In the genomic region with DNA sequence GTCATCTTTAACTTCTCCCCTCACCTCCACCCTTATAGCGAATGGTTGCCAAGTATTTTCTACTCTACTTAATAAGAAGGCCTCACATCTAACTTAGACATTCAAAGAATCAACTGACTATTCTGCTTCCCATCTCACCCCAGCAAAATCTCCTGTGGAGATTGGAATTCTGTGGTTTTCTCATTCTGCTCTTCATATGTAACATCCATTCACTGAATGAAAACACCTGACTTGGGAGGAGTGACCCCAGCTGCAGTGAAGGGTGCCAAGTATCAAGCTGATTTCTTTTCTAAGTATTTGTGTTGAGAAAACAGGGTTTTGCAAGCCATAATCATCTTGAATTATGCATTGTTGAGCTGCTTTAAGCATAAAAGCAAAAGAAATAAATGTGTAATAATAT, we compare ENCODE assay signal across 33 cellular contexts. TPM values are rescaled to one million over a fixed set of nuclear protein-coding genes. Genes with fewer than 3 reads are reported as not detected.
"Had no signal": no experiment of that assay in that cellular context is flagged by ENCODE, and none has a peak within 500 bp of the region (broad histone marks: within the 10 kb centered on the region; RNA-seq: fewer than 3 reads in every experiment).

No MANE protein-coding gene starts in this region.

- H3K9ac ChIP-seq: neural progenitor cell had no signal

- H3K27ac Mint-ChIP-seq: mesothelial cell of epicardium; natural killer cell; nephron progenitor cell; neural progenitor cell; progenitor cell of endocrine pancreas; stimulated activated memory B cell treated with anti-CD40 and anti-IgM and Interleukin-4, amounts not matched to agents 10 μg/mL and 1 μg/mL and 100 μg/mL, for 72 hours had no signal

- DNase-seq: hippocampal formation; kidney; left ventricle myocardium inferior; mesendoderm; naive B cell; natural killer cell; nephron progenitor cell; ovary; right lobe of liver; stimulated activated CD4-positive, alpha-beta T cell treated with anti-CD3 and anti-CD28 coated beads, Interleukin-1b, Interleukin-23, amount 100 ng/mL, for 48 hours; stimulated activated CD4-positive, alpha-beta T cell treated with anti-CD3 and anti-CD28 coated beads, Interleukin-2, amount 100 ng/mL, for 48 hours; stimulated activated CD4-positive, alpha-beta T cell treated with anti-CD3 and anti-CD28 coated beads, Interleukin-4, amount 100 ng/mL, for 4 hours; stimulated activated CD8-positive, alpha-beta memory T cell treated with anti-CD3 and anti-CD28 coated beads, Interleukin-4, amount 100 ng/mL, for 48 hours; stimulated activated naive CD8-positive, alpha-beta T cell treated with anti-CD3 and anti-CD28 coated beads, Interleukin-15, Interleukin-2, amounts not matched to agents 100 U/mL and 50 U/mL, for 24 hours; stomach; testis; thyroid gland; transverse colon; upper lobe of left lung had no signal

- H3K36me3 ChIP-seq: left ventricle myocardium inferior, neural progenitor cell, neutrophil, ovary, right atrium auricular region, right lobe of liver, stomach, thyroid gland, transverse colon, upper lobe of left lung, vagina had no signal

- H3K4me1 Mint-ChIP-seq: mesothelial cell of epicardium; naive B cell; natural killer cell; nephron progenitor cell; neural progenitor cell; stimulated activated memory B cell treated with anti-CD40 and anti-IgM and Interleukin-4, amounts not matched to agents 10 μg/mL and 1 μg/mL and 100 μg/mL, for 72 hours had no signal

- H3K27me3 Mint-ChIP-seq: progenitor cell of endocrine pancreas had no signal

- H3K36me3 Mint-ChIP-seq: mesothelial cell of epicardium; neural progenitor cell; stimulated activated memory B cell treated with anti-CD40 and anti-IgM and Interleukin-4, amounts not matched to agents 10 μg/mL and 1 μg/mL and 100 μg/mL, for 72 hours had no signal

- ATAC-seq: natural killer cell; right lobe of liver; stimulated activated memory B cell treated with anti-CD40 and anti-IgM and Interleukin-4, amounts not matched to agents 10 μg/mL and 1 μg/mL and 100 μg/mL, for 72 hours; stimulated activated naive CD8-positive, alpha-beta T cell treated with anti-CD3 and anti-CD28 coated beads, Interleukin-15, Interleukin-2, amounts not matched to agents 100 U/mL and 50 U/mL, for 24 hours had no signal

- H3K4me3 Mint-ChIP-seq: mesothelial cell of epicardium; naive B cell; natural killer cell; nephron progenitor cell; neural progenitor cell; stimulated activated memory B cell treated with anti-CD40 and anti-IgM and Interleukin-4, amounts not matched to agents 10 μg/mL and 1 μg/mL and 100 μg/mL, for 72 hours had no signal

- H3K27ac ChIP-seq: left ventricle myocardium inferior, neural progenitor cell, neutrophil, ovary, right atrium auricular region, right lobe of liver, stomach, testis, thyroid gland, transverse colon, upper lobe of left lung, vagina had no signal

- H3K27me3 ChIP-seq: neural progenitor cell, neutrophil, ovary, right atrium auricular region, right lobe of liver, stomach, testis, thyroid gland, transverse colon, upper lobe of left lung, vagina had no signal

- H3K9me3 ChIP-seq: neutrophil, ovary, right lobe of liver, testis, thyroid gland, vagina had no signal

- H3K4me3 ChIP-seq: left ventricle myocardium inferior, lung, neural progenitor cell, ovary, right atrium auricular region, right lobe of liver, smooth muscle cell, stomach, testis, thyroid gland, transverse colon, upper lobe of left lung, vagina had no signal

- H3K4me1 ChIP-seq: left ventricle myocardium inferior, neural progenitor cell, right atrium auricular region, right lobe of liver, stomach, testis, thyroid gland, transverse colon, upper lobe of left lung, vagina had no signal

RNA-seq across cellular contexts. Expression of gene TAF1L, which starts 42.5 kb away (rescaled TPM):
- total RNA-seq: kidney, left ventricle myocardium inferior, lower leg skin, mesothelial cell of epicardium, omental fat pad, progenitor cell of endocrine pancreas, pulmonary artery endothelial cell, right atrium auricular region, right lobe of liver, skeletal muscle tissue, smooth muscle cell, stomach, transverse colon, upper lobe of left lung, urinary bladder, vagina had no signal
- polyA plus RNA-seq: stomach had no signal
